In the genomic region with DNA sequence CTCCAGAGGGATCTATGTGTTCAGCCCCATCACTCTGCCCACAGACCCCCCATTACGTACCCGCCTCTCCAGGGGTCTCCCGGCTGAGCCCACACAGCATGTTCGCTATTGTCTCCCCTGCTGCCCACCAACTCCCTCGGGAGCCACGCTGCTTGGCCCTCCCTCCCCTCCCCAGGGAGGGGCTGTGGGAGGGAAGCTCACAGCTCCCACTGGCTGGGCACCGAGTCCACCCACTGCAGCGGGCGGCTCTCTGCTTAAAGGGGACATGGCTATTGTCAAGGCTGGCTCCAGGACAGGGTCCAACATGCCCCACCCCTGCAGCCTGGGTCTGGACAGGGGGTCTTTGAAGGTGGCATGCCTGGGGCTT, we compare ENCODE assay signal across 24 cellular contexts. TPM values are rescaled to one million over a fixed set of nuclear protein-coding genes. Genes with fewer than 3 reads are reported as not detected.
DNase-seq lines count a peak whose midpoint lies in the region; ATAC-seq, FAIRE-seq and TF ChIP-seq lines count a peak whose summit lies in the region.
"Had no signal": no experiment of that assay in that cellular context is flagged by ENCODE, and none has a peak within 500 bp of the region (broad histone marks: within the 10 kb centered on the region; RNA-seq: fewer than 3 reads in every experiment).

A gene (minus strand): TSS at position 134 of the 367 bp plus-strand sequence. CDS start 34 bp downstream, at position 100.

- no peak for TF ChIP-seq POLR2A in GM12891 (IDR thresholded peaks at IDR 0.05; ENCODE audit: low read depth, low read length)

- H3K4me1 ChIP-seq in GM23338 (ENCODE audit: insufficient read depth) = peaks cover 11% of the 10 kb centered on the region
- peaks cover 0 to 36% of the 10 kb centered on the region in 2 donors for H3K4me1 ChIP-seq in right atrium auricular region
- no peaks in the 10 kb centered on the region for H3K4me1 ChIP-seq in pancreas
- H3K4me1 ChIP-seq: adrenal gland, SJSA1 had no signal

- no peak within 1 kb of the TSS for H3K4me2 ChIP-seq in GM23338

- H2AFZ ChIP-seq in GM23338 = no peak within 1 kb of the TSS

- H3K9me3 ChIP-seq in right atrium auricular region (no peaks in the 10 kb centered on the region), pancreas (no peaks in the 10 kb centered on the region)
- H3K9me3 ChIP-seq: adrenal gland, SJSA1 had no signal

- no peak for TF ChIP-seq CTCF in GM23338 (conservative IDR thresholded peaks at IDR 0.05; ENCODE audit: low read depth in 2 of 2)
- no peak for TF ChIP-seq CTCF in brain (conservative IDR thresholded peaks at IDR 0.05)
- no peak for TF ChIP-seq CTCF in right atrium auricular region (IDR thresholded peaks at IDR 0.05)
- TF ChIP-seq CTCF in progenitor cell of endocrine pancreas (IDR thresholded peaks at IDR 0.05; ENCODE audit: unreplicated experiment) = no peak
- no peak for TF ChIP-seq CTCF in pancreas (IDR thresholded peaks at IDR 0.05)

- no peaks in the 10 kb centered on the region for H3K9me2 ChIP-seq in GM23338 (ENCODE audit: insufficient read depth)

- H3K27me3 ChIP-seq in GM23338 (ENCODE audit: insufficient read depth) (no peaks in the 10 kb centered on the region), right atrium auricular region (no peaks in the 10 kb centered on the region), pancreas (no peaks in the 10 kb centered on the region)
- H3K27me3 ChIP-seq: adrenal gland, SJSA1 had no signal

- H3K4me3 ChIP-seq in GM23338 (no peak within 1 kb of the TSS), right atrium auricular region (peak within 1 kb of the TSS; percentile 53 to 55), pancreas (no peak within 1 kb of the TSS)
- H3K4me3 ChIP-seq: adrenal gland, SJSA1 had no signal

- peaks cover 27% of the 10 kb centered on the region for H3K4me1 Mint-ChIP-seq in GM23338
- H3K4me1 Mint-ChIP-seq in brain = peaks cover 72% of the 10 kb centered on the region
- no peaks in the 10 kb centered on the region for H3K4me1 Mint-ChIP-seq in progenitor cell of endocrine pancreas (ENCODE audit: low read depth)
- H3K4me1 Mint-ChIP-seq: natural killer cell had no signal

- H3K36me3 Mint-ChIP-seq in GM23338 (ENCODE audit: low read depth) (no peaks in the 10 kb centered on the region; the same call in 2 of the 3 replicates), brain (no peaks in the 10 kb centered on the region), progenitor cell of endocrine pancreas (ENCODE audit: insufficient read depth) (no peaks in the 10 kb centered on the region)
- H3K36me3 Mint-ChIP-seq: natural killer cell had no signal

- 51 to 57% methylated on average over 9 of the region's 9 CpGs for WGBS in pancreas, 2 donors

- H4K20me1 ChIP-seq in GM23338 (replicated peaks; ENCODE audit: insufficient read depth) = no peaks in the 10 kb centered on the region

- FAIRE-seq in pancreas (lab: Jason Lieb, UNC) (no peak), GM12891 (lab: Jason Lieb, UNC) (no peak)
- FAIRE-seq: GM18507 had no signal

- no peaks in the 10 kb centered on the region for H3K36me3 ChIP-seq in GM23338 (ENCODE audit: insufficient read depth)
- H3K36me3 ChIP-seq in right atrium auricular region = no peaks in the 10 kb centered on the region
- H3K36me3 ChIP-seq in pancreas = no peaks in the 10 kb centered on the region
- H3K36me3 ChIP-seq: adrenal gland, SJSA1 had no signal

- intact Hi-C loops in pancreas (cut with DNase I) = no loop called here

- H3F3A ChIP-seq in GM23338 (replicated peaks; ENCODE audit: low read depth) = peaks cover 3% of the 10 kb centered on the region; the same call in 1 of the 2 replicates

- H3K4me3 Mint-ChIP-seq in GM23338 (no peak within 1 kb of the TSS), brain (peak within 1 kb of the TSS in 3 of 5 experiments; percentile 70 to 83 (median 77)), progenitor cell of endocrine pancreas (ENCODE audit: low read depth) (no peak within 1 kb of the TSS)
- H3K4me3 Mint-ChIP-seq: natural killer cell had no signal

- DNase-seq in GM23338 (ENCODE audit: low spot score) (no peak), right atrium auricular region (ENCODE audit: low spot score) (no peak), progenitor cell of endocrine pancreas (ENCODE audit: low spot score, unreplicated experiment) (no peak), GM19238 (ENCODE audit: insufficient read length, low spot score) (no peak), pancreas (no peak), GM12891 (ENCODE audit: insufficient read length, low spot score) (no peak)
- DNase-seq: ACHN; activated CD4-positive, alpha-beta T cell treated with anti-CD3 and anti-CD28 coated beads, Interleukin-2, amount 50 U/mL, for 4 hours; activated gamma-delta T cell treated with Interleukin-2 at 50 U/mL for 16 hours; adrenal gland; EL; islet precursor cell; mesendoderm; natural killer cell; NCI-H1694; PC-3; T-helper 2 cell had no signal

- peaks cover 7% of the 10 kb centered on the region for H3K27me3 Mint-ChIP-seq in GM23338 (ENCODE audit: insufficient read depth, low read depth, poor library complexity)
- H3K27me3 Mint-ChIP-seq in brain = peaks cover 4% of the 10 kb centered on the region
- no peaks in the 10 kb centered on the region for H3K27me3 Mint-ChIP-seq in progenitor cell of endocrine pancreas

- H3K27ac Mint-ChIP-seq in GM23338 (peak within 1 kb of the TSS; percentile 38; the same call in 1 of the 2 replicates), brain (peak within 1 kb of the TSS in 3 of 5 experiments; percentile 52 to 90 (median 84)), progenitor cell of endocrine pancreas (no peak within 1 kb of the TSS)
- H3K27ac Mint-ChIP-seq: natural killer cell had no signal

- H3K79me2 ChIP-seq in GM23338 (replicated peaks; ENCODE audit: insufficient read depth) = no peaks in the 10 kb centered on the region

- ATAC-seq in GM23338 (no peak), pancreas (no peak), GM21526 (IDR thresholded peaks at IDR 0.05; ENCODE audit: low FRiP score, unreplicated experiment) (no peak)
- ATAC-seq: natural killer cell, PC-3 had no signal

- H3K27ac ChIP-seq in GM23338 (ENCODE audit: low read depth) (no peak within 1 kb of the TSS), right atrium auricular region (peak within 1 kb of the TSS; percentile 81 to 82), pancreas (no peak within 1 kb of the TSS)
- H3K27ac ChIP-seq: adrenal gland, C4-2B, SJSA1, VCaP had no signal

- no peaks in the 10 kb centered on the region for H3K9me3 Mint-ChIP-seq in GM23338
- H3K9me3 Mint-ChIP-seq in brain = peaks cover 0 to 3% (median 0%) of the 10 kb centered on the region in 5 experiments
- H3K9me3 Mint-ChIP-seq in progenitor cell of endocrine pancreas (ENCODE audit: low read depth) = no peaks in the 10 kb centered on the region
- H3K9me3 Mint-ChIP-seq: natural killer cell had no signal

TF ChIP-seq in GM23338, 12 proteins besides CTCF, POLR2A, EP300 and RAD21 (continues in another document):
- TF ChIP-seq POLR2AphosphoS5 (IDR thresholded peaks at IDR 0.05; ENCODE audit: low read depth) (no peak), EZH2 (IDR thresholded peaks at IDR 0.05; ENCODE audit: low read depth, unreplicated experiment) (no peak), ZNF114 (CRISPR knock-in tag; IDR thresholded peaks at IDR 0.05) (no peak)

TF ChIP-seq in GM12891, 5 proteins besides CTCF, POLR2A, EP300 and RAD21:
- no peak for TF ChIP-seq SPI1 (IDR thresholded peaks at IDR 0.05; ENCODE audit: low read depth, low read length)
- no peak for TF ChIP-seq TAF1 (IDR thresholded peaks at IDR 0.05; ENCODE audit: low read depth, low read length)
- TF ChIP-seq POLR2AphosphoS5 (IDR thresholded peaks at IDR 0.05; ENCODE audit: low read depth, low read length) = no peak
- no peak for TF ChIP-seq PAX5 (IDR thresholded peaks at IDR 0.05; ENCODE audit: insufficient read depth, low read length, severe bottlenecking)
- TF ChIP-seq POU2F2 (IDR thresholded peaks at IDR 0.05; ENCODE audit: low read depth, low read length) = no peak

RNA-seq across cellular contexts. Expression of the gene that starts here (rescaled TPM):
- total RNA-seq in GM23338 (2014; rRNA removed; shearing (Covaris generic)) = 4.5 and 5.8 TPM in 2 replicates
- polyA plus RNA-seq in GM23338 (2016; fragmentation: Nextera tagmentation; extraction: Ambion mirVana) = 3.6 and 3.9 TPM in 2 replicates
- 0.54 TPM for polyA plus RNA-seq in brain (ENCODE audit: insufficient read depth, low read depth, low replicate concordance)
- 10 to 100 TPM in 1 of 2 donors, 1 to 10 TPM in 1; 7.1 to 13.2 TPM for total RNA-seq in right atrium auricular region
- 11.2 and 11.6 TPM in 2 replicates for total RNA-seq in progenitor cell of endocrine pancreas
- total RNA-seq in pancreas = under 1 TPM; 0.16 to 0.51 (median 0.29) TPM
- polyA plus RNA-seq in pancreas = under 1 TPM; 0.53 to 0.94 TPM
- polyA plus RNA-seq in GM12891 (2012; ENCODE audit: low read depth, missing spikeins) = not detected
- total RNA-seq: dermis microvascular lymphatic vessel endothelial cell, natural killer cell had no signal

Comparison
In these comparisons a context has a peak if more than half of its experiments do, and no peak if none do; other contexts are left out.
1. H3K27ac ChIP-seq: peak in right atrium auricular region (2 of 2); none in GM23338 (single experiment) and pancreas (0 of 4).
2. H3K4me3 ChIP-seq: peak in right atrium auricular region (2 of 2); none in GM23338 (single experiment) and pancreas (0 of 4).
3. H3K4me3 Mint-ChIP-seq: peak in brain (3 of 5); none in GM23338 (single experiment) and progenitor cell of endocrine pancreas (single experiment).